ENCODE assay signal across 7 cellular contexts in genomic region chr5:181189363-181189961, GRCh38. TPM values are rescaled to one million over a fixed set of nuclear protein-coding genes. Genes with fewer than 3 reads are reported as not detected.
DNase-seq lines count a peak whose midpoint lies in the region; TF ChIP-seq lines count a peak whose summit lies in the region.
"Had no signal": no experiment of that assay in that cellular context is flagged by ENCODE, and none has a peak within 500 bp of the region (broad histone marks: within the 10 kb centered on the region; RNA-seq: fewer than 3 reads in every experiment).

No MANE protein-coding gene starts in this region.

- H3K27ac ChIP-seq in layer of hippocampus (ENCODE audit: low read depth, low read length) (peak overlapping the region; percentile 43), tibial nerve (peak overlapping the region; percentile 82 to 92 (median 90))

- DNase-seq in GM10266 (ENCODE audit: extremely low spot score) = peak; percentile 49
- DNase-seq in activated T-cell treated with anti-CD3 and anti-CD28 coated beads for 48 hours (ENCODE audit: low read depth) = peak; percentile 60
- DNase-seq in tibial nerve (ENCODE audit: low spot score in 2 of 2) = no peak
- DNase-seq in NCI-H774 (lab: John Stamatoyannopoulos, UW) = no peak
- DNase-seq in SIG-M5 treated with dmso at 0.1 percent for 504 hours (lab: John Stamatoyannopoulos, UW; ENCODE audit: unreplicated experiment) = no peak

- H3K4me3 ChIP-seq in tibial nerve = peak overlapping the region; percentile 66 to 78 (median 72)

- no peaks in the 10 kb centered on the region for H3K27me3 ChIP-seq in layer of hippocampus (ENCODE audit: control insufficient read depth, insufficient read depth, low read length)
- H3K27me3 ChIP-seq in tibial nerve = no peaks in the 10 kb centered on the region

- WGBS in tibial nerve, 2 donors = 1% methylated on average over 38 to 39 of the region's 41 CpGs

- no peaks in the 10 kb centered on the region for H3K9me3 ChIP-seq in tibial nerve

- TF ChIP-seq CTCF in GM10266 (IDR thresholded peaks at IDR 0.05; ENCODE audit: control insufficient read depth, insufficient read depth, low read depth, missing control alignments) (no peak), tibial nerve (IDR thresholded peaks at IDR 0.05) (no peak)

- H3K4me1 ChIP-seq in tibial nerve = peaks cover 0 to 36% (median 5%) of the 10 kb centered on the region in 4 donors

- TF ChIP-seq EP300 in tibial nerve (IDR thresholded peaks at IDR 0.05) = no peak

- no peak for TF ChIP-seq POLR2A in tibial nerve (IDR thresholded peaks at IDR 0.05)

- H3K36me3 ChIP-seq in tibial nerve = no peaks in the 10 kb centered on the region

RNA-seq across cellular contexts. Expression of gene TRIM7, which starts 15.5 kb away (rescaled TPM):
- 10 to 100 TPM in 3 of 4 donors, 1 to 10 TPM in 1; 3.7 to 12.1 (median 10.6) TPM for total RNA-seq in tibial nerve

RNA-seq across cellular contexts. Expression of gene TRIM41, which starts 33.6 kb away (rescaled TPM):
- 10 to 100 TPM; 17.9 to 25.7 (median 22.7) TPM for total RNA-seq in tibial nerve

RNA-seq across cellular contexts. Expression of gene OR2V2, which starts 42.1 kb away (rescaled TPM):
- not detected for total RNA-seq in tibial nerve
- total RNA-seq: HT1080 had no signal

RNA-seq across cellular contexts. Expression of gene RACK1, which starts 54.2 kb away (rescaled TPM):
- total RNA-seq in tibial nerve = 1,000 to 10,000 TPM; 1,722 to 2,174 (median 1,870) TPM

RNA-seq across cellular contexts. Expression of gene OR2V1, which starts 58.5 kb away (rescaled TPM):
- total RNA-seq in tibial nerve = not detected
- total RNA-seq: HT1080 had no signal

Comparison
In these comparisons a context has a peak if more than half of its experiments do, and no peak if none do; other contexts are left out.
1. DNase-seq: peak in GM10266 (single experiment) and activated T-cell treated with anti-CD3 and anti-CD28 coated beads for 48 hours (single experiment); none in tibial nerve (0 of 2), NCI-H774 (single experiment) and SIG-M5 treated with dmso at 0.1 percent for 504 hours (single experiment).